ENCODE assay signal across 11 cellular contexts in the genomic region with DNA sequence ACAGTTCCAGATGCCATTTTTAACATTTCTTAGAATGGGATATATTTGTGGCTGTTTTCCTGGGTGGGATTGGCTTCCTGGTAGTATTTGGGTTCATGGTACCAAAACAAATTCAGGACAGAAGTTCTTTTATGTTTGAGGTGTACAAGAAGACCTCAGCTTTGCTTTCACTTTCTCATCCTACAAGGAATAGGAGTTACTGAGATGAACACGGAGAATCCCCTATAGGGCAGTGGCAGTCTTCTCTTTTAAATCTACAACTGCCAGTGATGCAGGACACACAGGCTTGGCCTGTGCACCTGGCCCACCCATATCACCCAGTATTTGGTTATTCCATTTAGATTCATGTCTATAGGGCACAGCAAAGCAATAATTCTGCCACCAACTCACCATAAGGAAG. TPM values are rescaled to one million over a fixed set of nuclear protein-coding genes. Genes with fewer than 3 reads are reported as not detected.
DNase-seq lines count a peak whose midpoint lies in the region; ATAC-seq and TF ChIP-seq lines count a peak whose summit lies in the region.
"Had no signal": no experiment of that assay in that cellular context is flagged by ENCODE, and none has a peak within 500 bp of the region (broad histone marks: within the 10 kb centered on the region; RNA-seq: fewer than 3 reads in every experiment).

No MANE protein-coding gene starts in this region.

- H3K27me3 Mint-ChIP-seq in activated CD8-positive, alpha-beta T cell treated with anti-CD3 and anti-CD28 coated beads for 36 hours: no peaks in the 10 kb centered on the region

- intact Hi-C loops in activated CD8-positive, alpha-beta T cell treated with anti-CD3 and anti-CD28 coated beads for 36 hours (cut with micrococcal nuclease): no loop called here

- H3K9me3 Mint-ChIP-seq in activated CD8-positive, alpha-beta T cell treated with anti-CD3 and anti-CD28 coated beads for 36 hours: peaks cover 20% of the 10 kb centered on the region

- peaks cover 40% of the 10 kb centered on the region for H3K36me3 Mint-ChIP-seq in activated CD8-positive, alpha-beta T cell treated with anti-CD3 and anti-CD28 coated beads for 36 hours (ENCODE audit: low read depth)

- POLR2A ChIA-PET in activated CD8-positive, alpha-beta T cell treated with anti-CD3 and anti-CD28 coated beads for 36 hours (lab: Charles Lee): interaction anchor here (0.5 kb wide), 1 partner anchor 72 kb away, joined by 3 read pairs; no protein-coding TSS in a partner anchor

- H3K4me1 Mint-ChIP-seq in activated CD8-positive, alpha-beta T cell treated with anti-CD3 and anti-CD28 coated beads for 36 hours (ENCODE audit: low read depth): peaks cover 31% of the 10 kb centered on the region

- TF ChIP-seq CTCF in activated CD8-positive, alpha-beta T cell treated with anti-CD3 and anti-CD28 coated beads for 36 hours (IDR thresholded peaks at IDR 0.05): no peak

- H3K4me3 Mint-ChIP-seq in activated CD8-positive, alpha-beta T cell treated with anti-CD3 and anti-CD28 coated beads for 36 hours: no peak overlapping the region

- CTCF ChIA-PET in activated CD8-positive, alpha-beta T cell treated with anti-CD3 and anti-CD28 coated beads for 36 hours (lab: Charles Lee): interaction anchor here (1.5 kb wide), 1 partner anchor 31 kb away, joined by 3 read pairs; no protein-coding TSS in a partner anchor

- ATAC-seq in GM18502 (IDR thresholded peaks at IDR 0.05; ENCODE audit: poor library complexity, unreplicated experiment): peak; percentile 85
- peak; percentile 77 for ATAC-seq in GM19452 (IDR thresholded peaks at IDR 0.05; ENCODE audit: unreplicated experiment)
- peak; percentile 78 for ATAC-seq in HG02981 (IDR thresholded peaks at IDR 0.05; ENCODE audit: unreplicated experiment)
- ATAC-seq in activated CD8-positive, alpha-beta T cell treated with anti-CD3 and anti-CD28 coated beads for 36 hours: peak; percentile 7
- ATAC-seq: HCT116 had no signal

- peak overlapping the region; percentile 10 for H3K27ac Mint-ChIP-seq in activated CD8-positive, alpha-beta T cell treated with anti-CD3 and anti-CD28 coated beads for 36 hours

- DNase-seq in activated CD8-positive, alpha-beta T cell treated with anti-CD3 and anti-CD28 coated beads for 36 hours: no peak
- DNase-seq in stimulated activated CD4-positive, alpha-beta T cell treated with anti-CD3 and anti-CD28 coated beads, Interleukin-15, amount 100 ng/mL, for 24 hours: no peak
- DNase-seq in activated naive CD4-positive, alpha-beta T cell (lab: John Stamatoyannopoulos, UW): no peak
- DNase-seq in SW 1271 (lab: John Stamatoyannopoulos, UW) (no peak), DMS 273 (lab: John Stamatoyannopoulos, UW; ENCODE audit: unreplicated experiment) (no peak)
- DNase-seq: brain microvascular endothelial cell, PC-9 had no signal

RNA-seq across cellular contexts. Expression of gene SLC10A7, which starts 35.2 kb away (rescaled TPM):
- 10 to 100 TPM; 10.7 to 11.0 TPM for total RNA-seq in activated CD8-positive, alpha-beta T cell treated with anti-CD3 and anti-CD28 coated beads for 36 hours

Comparison
In these comparisons a context has a peak if more than half of its experiments do, and no peak if none do; other contexts are left out.
1. ATAC-seq: peak in every context shown above with its lines; median percentile 85 in GM18502; 78 in HG02981; 77 in GM19452; 7 in activated CD8-positive, alpha-beta T cell treated with anti-CD3 and anti-CD28 coated beads for 36 hours.